Comparison of ENCODE assay signal across 8 cellular contexts in the genomic region with DNA sequence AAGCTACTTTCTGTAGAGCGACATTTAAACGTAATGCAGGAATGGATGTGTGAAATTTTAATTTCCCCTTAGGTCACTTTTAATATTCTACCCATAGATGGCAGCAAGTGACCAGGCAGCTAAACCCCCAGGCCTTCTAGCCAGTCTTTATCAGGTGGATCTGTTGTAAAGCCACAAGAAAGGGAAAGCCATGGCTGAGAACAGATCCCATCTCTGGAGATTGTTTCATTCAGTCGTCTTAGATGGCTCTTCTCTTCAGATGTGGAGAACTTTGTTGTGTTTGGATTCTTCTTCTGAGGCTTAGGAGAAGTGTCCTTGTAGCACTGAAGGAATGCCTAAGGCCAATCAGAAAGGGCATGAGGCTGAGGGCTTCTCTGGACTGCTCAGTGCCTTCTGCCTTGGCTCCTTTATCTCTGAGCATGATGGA. TPM values are rescaled to one million over a fixed set of nuclear protein-coding genes. Genes with fewer than 3 reads are reported as not detected.
DNase-seq lines count a peak whose midpoint lies in the region; ATAC-seq and TF ChIP-seq lines count a peak whose summit lies in the region.

No MANE protein-coding gene starts in this region.

- H3K4me1 ChIP-seq in PC-9 (replicated peaks; ENCODE audit: insufficient read depth) (peaks cover 18% of the 10 kb centered on the region), prostate gland (replicated peaks) (no peaks in the 10 kb centered on the region)

- H2AFZ ChIP-seq in PC-9, result no peak overlapping the region; the same call in 1 of the 2 replicates

- no peaks in the 10 kb centered on the region for H3K9me2 ChIP-seq in PC-9 (ENCODE audit: insufficient read depth)

- POLR2A ChIA-PET in PC-9 (lab: Charles Lee; ENCODE audit: unreplicated experiment), result no interaction called here

- TF ChIP-seq CTCF in LNCAP (IDR thresholded peaks at IDR 0.05), result peak; percentile 65
- peak; percentile 92 for TF ChIP-seq CTCF in PC-9 (conservative IDR thresholded peaks at IDR 0.05)
- peak; percentile 26 to 82 (median 78) for TF ChIP-seq CTCF in prostate gland (IDR thresholded peaks at IDR 0.05)

- 3% methylated on average over 3 of the region's 3 CpGs for WGBS in prostate gland

- no peaks in the 10 kb centered on the region for H3F3A ChIP-seq in PC-9 (ENCODE audit: insufficient read depth, low read depth)

- H3K4me1 Mint-ChIP-seq in activated naive CD4-positive, alpha-beta T cell treated with anti-CD3 and anti-CD28 coated beads, Interleukin-2, amount 10 ng/mL, durations not matched to agents 7 days and 5 days, result peaks cover 2% of the 10 kb centered on the region

- TF ChIP-seq POLR2A in prostate gland (IDR thresholded peaks at IDR 0.05), result no peak

- DNase-seq in SHP77 (lab: John Stamatoyannopoulos, UW) (peak; percentile 35 to 56), SHP77 treated with DMSO at 0.1 percent for 48 hours (lab: John Stamatoyannopoulos, UW) (no peak), PC-9 (peak; percentile 54 to 67), globus pallidus (ENCODE audit: low spot score) (peak; percentile 65), prostate gland (ENCODE audit: low spot score) (peak; percentile 45)
- peak; percentile 55 for DNase-seq in activated naive CD4-positive, alpha-beta T cell treated with anti-CD3 and anti-CD28 coated beads, Interleukin-2, amount 10 ng/mL, durations not matched to agents 7 days and 5 days

- no peak overlapping the region for H3K4me3 Mint-ChIP-seq in activated naive CD4-positive, alpha-beta T cell treated with anti-CD3 and anti-CD28 coated beads, Interleukin-2, amount 10 ng/mL, durations not matched to agents 7 days and 5 days

- ATAC-seq in HG02610 (IDR thresholded peaks at IDR 0.05; ENCODE audit: unreplicated experiment), result no peak

- no peak overlapping the region for H3K4me3 ChIP-seq in PC-9
- no peak overlapping the region for H3K4me3 ChIP-seq in prostate gland

- H3K79me2 ChIP-seq in PC-9 (ENCODE audit: low read depth), result no peaks in the 10 kb centered on the region

- H3K27me3 Mint-ChIP-seq in activated naive CD4-positive, alpha-beta T cell treated with anti-CD3 and anti-CD28 coated beads, Interleukin-2, amount 10 ng/mL, durations not matched to agents 7 days and 5 days, result peaks cover 17% of the 10 kb centered on the region

- H3K27me3 ChIP-seq in PC-9 (ENCODE audit: insufficient read depth, low read depth) (no peaks in the 10 kb centered on the region), prostate gland (replicated peaks; ENCODE audit: insufficient read depth) (no peaks in the 10 kb centered on the region)

- H3K36me3 ChIP-seq in PC-9 (ENCODE audit: low read depth) (no peaks in the 10 kb centered on the region), prostate gland (no peaks in the 10 kb centered on the region)

- H3K27ac Mint-ChIP-seq in activated naive CD4-positive, alpha-beta T cell treated with anti-CD3 and anti-CD28 coated beads, Interleukin-2, amount 10 ng/mL, durations not matched to agents 7 days and 5 days, result no peak overlapping the region

- no peaks in the 10 kb centered on the region for H3K36me3 Mint-ChIP-seq in activated naive CD4-positive, alpha-beta T cell treated with anti-CD3 and anti-CD28 coated beads, Interleukin-2, amount 10 ng/mL, durations not matched to agents 7 days and 5 days

- no peaks in the 10 kb centered on the region for H4K20me1 ChIP-seq in PC-9 (ENCODE audit: insufficient read depth)

- no peaks in the 10 kb centered on the region for H3K9me3 Mint-ChIP-seq in activated naive CD4-positive, alpha-beta T cell treated with anti-CD3 and anti-CD28 coated beads, Interleukin-2, amount 10 ng/mL, durations not matched to agents 7 days and 5 days

- no peak overlapping the region for H3K27ac ChIP-seq in PC-9
- no peak overlapping the region for H3K27ac ChIP-seq in prostate gland

- H3K9me3 ChIP-seq in PC-9 (ENCODE audit: insufficient read depth, low read depth) (no peaks in the 10 kb centered on the region), prostate gland (no peaks in the 10 kb centered on the region)

- no TSS peak for BruUV-seq in PC-9 (replicated peaks; lab: Mats Ljungman, UMichigan)

- peak overlapping the region; percentile 42 for H3K4me2 ChIP-seq in PC-9

- intact Hi-C loops in PC-9 (cut with micrococcal nuclease; ENCODE audit: unreplicated experiment), result loop anchor here (1.0 to 10.0 kb wide), 5 partner anchors 114 to 1714 kb away; no protein-coding TSS in a partner anchor
- intact Hi-C loops in prostate gland (cut with DNase I), result loop anchor here (2.0 to 5.0 kb wide), 2 partner anchors 158 to 236 kb away; no protein-coding TSS in a partner anchor

- CTCF ChIA-PET in PC-9 (lab: Charles Lee), result interaction anchor here (0.5 to 1.4 kb wide), 6 partner anchors 8 to 158 kb away, joined by 3 to 10 read pairs (median 5); no protein-coding TSS in a partner anchor
- CTCF ChIA-PET in activated naive CD4-positive, alpha-beta T cell treated with anti-CD3 and anti-CD28 coated beads, Interleukin-2, amount 10 ng/mL, durations not matched to agents 7 days and 5 days (lab: Charles Lee), result interaction anchor here (0.6 to 2.1 kb wide), 24 partner anchors 10 to 1232 kb away, joined by 3 to 13 read pairs (median 4); a partner anchor contains a TSS

RNA-seq across cellular contexts. Expression of a gene that starts 15.8 kb away (rescaled TPM):
- total RNA-seq in PC-9 (2021), result 0.13 and 0.18 TPM in 2 replicates
- 1 to 10 TPM in 1 of 2 donors, not detected in 1; 3.2 TPM for total RNA-seq in prostate gland
